Comparison of ENCODE assay signal across 26 cellular contexts in genomic region chr4:7166981-7167700, GRCh38. TPM values are rescaled to one million over a fixed set of nuclear protein-coding genes. Genes with fewer than 3 reads are reported as not detected.
DNase-seq lines count a peak whose midpoint lies in the region; ATAC-seq and TF ChIP-seq lines count a peak whose summit lies in the region.
"Had no signal": no experiment of that assay in that cellular context is flagged by ENCODE, and none has a peak within 500 bp of the region (broad histone marks: within the 10 kb centered on the region; RNA-seq: fewer than 3 reads in every experiment).

No MANE protein-coding gene starts in this region.

- CTCF ChIA-PET in A673 (lab: Charles Lee): no interaction called here

- H3K9me3 ChIP-seq in osteoblast (ENCODE audit: low read depth, low read length) (no peaks in the 10 kb centered on the region), BE2C (no peaks in the 10 kb centered on the region), A673 (ENCODE audit: low read depth, low read length, poor library complexity, severe bottlenecking) (no peaks in the 10 kb centered on the region)
- H3K9me3 ChIP-seq: adrenal gland, upper lobe of left lung had no signal

- no peak overlapping the region for H2AFZ ChIP-seq in osteoblast (ENCODE audit: low read length)
- H2AFZ ChIP-seq: GM23248 had no signal

- peaks cover 18% of the 10 kb centered on the region for H3K27me3 Mint-ChIP-seq in activated naive CD8-positive, alpha-beta T cell treated with anti-CD3 and anti-CD28 coated beads, Interleukin-2, amount 10 ng/mL, durations not matched to agents 7 days and 5 days
- H3K27me3 Mint-ChIP-seq in activated naive CD8-positive, alpha-beta T cell treated with anti-CD3 and anti-CD28 coated beads for 36 hours: no peaks in the 10 kb centered on the region

- TF ChIP-seq CTCF in osteoblast (IDR thresholded peaks at IDR 0.05; ENCODE audit: extremely low read depth, low read depth, low read length) (no peak), BE2C (IDR thresholded peaks at IDR 0.05; ENCODE audit: low read depth, low read length) (no peak), A673 (conservative IDR thresholded peaks at IDR 0.05; ENCODE audit: low read depth, low read length) (no peak)

- peak; percentile 21 for DNase-seq in activated naive CD8-positive, alpha-beta T cell treated with anti-CD3 and anti-CD28 coated beads, Interleukin-2, amount 10 ng/mL, durations not matched to agents 7 days and 5 days
- DNase-seq in activated naive CD8-positive, alpha-beta T cell treated with anti-CD3 and anti-CD28 coated beads for 36 hours: no peak
- peak; percentile 54 for DNase-seq in islet precursor cell
- DNase-seq in osteoblast (ENCODE audit: insufficient read length, low spot score, missing footprints): peak; percentile 17
- DNase-seq in DMS79 treated with DMSO at 0.1 percent for 48 hours (lab: John Stamatoyannopoulos, UW): no peak
- no peak for DNase-seq in BE2C
- DNase-seq in A673 (ENCODE audit: low spot score): no peak
- DNase-seq: activated CD4-positive, alpha-beta T cell treated with anti-CD3 and anti-CD28 coated beads for 1 hour; activated gamma-delta T cell; DMS 273 treated with DMSO at 0.1 percent for 48 hours; GM23248; hippocampal formation; naive thymus-derived CD8-positive, alpha-beta T cell; NCI-H1417 treated with DMSO at 0.1 percent for 48 hours; NCI-H2107; NCI-H510A; stimulated activated CD4-positive, alpha-beta T cell treated with anti-CD3 and anti-CD28 coated beads, Interleukin-4, amount 100 ng/mL, for 4 hours; stimulated activated naive CD8-positive, alpha-beta T cell treated with anti-CD3 and anti-CD28 coated beads, Interleukin-15, amount 100 ng/mL, for 72 hours; T1000; upper lobe of left lung had no signal

- no peak overlapping the region for H3K27ac Mint-ChIP-seq in activated naive CD8-positive, alpha-beta T cell treated with anti-CD3 and anti-CD28 coated beads, Interleukin-2, amount 10 ng/mL, durations not matched to agents 7 days and 5 days
- H3K27ac Mint-ChIP-seq in activated naive CD8-positive, alpha-beta T cell treated with anti-CD3 and anti-CD28 coated beads for 36 hours: no peak overlapping the region
- H3K27ac Mint-ChIP-seq: dendritic cell treated with granulocyte-macrophage colony-stimulating factor and Interleukin-4, amounts not matched to agents 40 ng/mL and 50 ng/mL, for 4 days; memory B cell; naive thymus-derived CD8-positive, alpha-beta T cell; stimulated activated naive CD8-positive, alpha-beta T cell treated with anti-CD3 and anti-CD28 coated beads, Interleukin-15, amount 100 ng/mL, for 72 hours had no signal

- no peak overlapping the region for H3K4me3 Mint-ChIP-seq in activated naive CD8-positive, alpha-beta T cell treated with anti-CD3 and anti-CD28 coated beads, Interleukin-2, amount 10 ng/mL, durations not matched to agents 7 days and 5 days
- no peak overlapping the region for H3K4me3 Mint-ChIP-seq in activated naive CD8-positive, alpha-beta T cell treated with anti-CD3 and anti-CD28 coated beads for 36 hours
- H3K4me3 Mint-ChIP-seq: dendritic cell treated with granulocyte-macrophage colony-stimulating factor and Interleukin-4, amounts not matched to agents 40 ng/mL and 50 ng/mL, for 4 days; memory B cell; naive thymus-derived CD8-positive, alpha-beta T cell; stimulated activated naive CD8-positive, alpha-beta T cell treated with anti-CD3 and anti-CD28 coated beads, Interleukin-15, amount 100 ng/mL, for 72 hours had no signal

- H3K36me3 ChIP-seq in osteoblast (ENCODE audit: insufficient read depth, low read length): no peaks in the 10 kb centered on the region
- H3K36me3 ChIP-seq in BE2C: no peaks in the 10 kb centered on the region
- no peaks in the 10 kb centered on the region for H3K36me3 ChIP-seq in A673 (ENCODE audit: insufficient read depth, low read length, poor library complexity, severe bottlenecking)
- H3K36me3 ChIP-seq: adrenal gland, upper lobe of left lung had no signal

- H3K9me3 Mint-ChIP-seq in activated naive CD8-positive, alpha-beta T cell treated with anti-CD3 and anti-CD28 coated beads, Interleukin-2, amount 10 ng/mL, durations not matched to agents 7 days and 5 days: no peaks in the 10 kb centered on the region
- no peaks in the 10 kb centered on the region for H3K9me3 Mint-ChIP-seq in activated naive CD8-positive, alpha-beta T cell treated with anti-CD3 and anti-CD28 coated beads for 36 hours
- H3K9me3 Mint-ChIP-seq: dendritic cell treated with granulocyte-macrophage colony-stimulating factor and Interleukin-4, amounts not matched to agents 40 ng/mL and 50 ng/mL, for 4 days; memory B cell; naive thymus-derived CD8-positive, alpha-beta T cell; stimulated activated naive CD8-positive, alpha-beta T cell treated with anti-CD3 and anti-CD28 coated beads, Interleukin-15, amount 100 ng/mL, for 72 hours had no signal

- POLR2A ChIA-PET in activated naive CD8-positive, alpha-beta T cell treated with anti-CD3 and anti-CD28 coated beads, Interleukin-2, amount 10 ng/mL, durations not matched to agents 7 days and 5 days (lab: Charles Lee): interaction anchor here (0.6 kb wide), 1 partner anchor 526 kb away, joined by 4 read pairs; the partner anchor contains the start of gene MRFAP1
- POLR2A ChIA-PET in A673 (lab: Charles Lee; ENCODE audit: low non-redundant PET): no interaction called here

- no peak overlapping the region for H3K27ac ChIP-seq in osteoblast (ENCODE audit: low read depth, low read length)
- no peak overlapping the region for H3K27ac ChIP-seq in A673 (ENCODE audit: low read depth, low read length, poor library complexity, severe bottlenecking)
- H3K27ac ChIP-seq: adrenal gland, GM23248, upper lobe of left lung had no signal

- no TSS peak for BruUV-seq in A673 (replicated peaks; lab: Mats Ljungman, UMichigan)

- H3K4me1 ChIP-seq in osteoblast (ENCODE audit: insufficient read depth, low read length) (peaks cover 3% of the 10 kb centered on the region), BE2C (no peaks in the 10 kb centered on the region), A673 (ENCODE audit: insufficient read depth, low read length, poor library complexity, severe bottlenecking) (no peaks in the 10 kb centered on the region)
- H3K4me1 ChIP-seq: adrenal gland, upper lobe of left lung had no signal

- peaks cover 3% of the 10 kb centered on the region for H3K36me3 Mint-ChIP-seq in activated naive CD8-positive, alpha-beta T cell treated with anti-CD3 and anti-CD28 coated beads, Interleukin-2, amount 10 ng/mL, durations not matched to agents 7 days and 5 days
- no peaks in the 10 kb centered on the region for H3K36me3 Mint-ChIP-seq in activated naive CD8-positive, alpha-beta T cell treated with anti-CD3 and anti-CD28 coated beads for 36 hours
- H3K36me3 Mint-ChIP-seq: memory B cell; naive thymus-derived CD8-positive, alpha-beta T cell had no signal

- H3K27me3 ChIP-seq in osteoblast (ENCODE audit: insufficient read depth, low read length) (peaks cover 6% of the 10 kb centered on the region), BE2C (no peaks in the 10 kb centered on the region), A673 (replicated peaks; ENCODE audit: insufficient read depth, low read depth, low read length, poor library complexity) (peaks cover 2% of the 10 kb centered on the region)
- H3K27me3 ChIP-seq: adrenal gland, upper lobe of left lung had no signal

- H4K20me1 ChIP-seq in osteoblast (ENCODE audit: insufficient read depth, low read length): no peaks in the 10 kb centered on the region

- ATAC-seq in activated naive CD8-positive, alpha-beta T cell treated with anti-CD3 and anti-CD28 coated beads, Interleukin-2, amount 10 ng/mL, durations not matched to agents 7 days and 5 days (ENCODE audit: low read depth): no peak
- ATAC-seq in GM19395 (IDR thresholded peaks at IDR 0.05; ENCODE audit: unreplicated experiment): no peak
- ATAC-seq: naive thymus-derived CD8-positive, alpha-beta T cell; stimulated activated naive CD8-positive, alpha-beta T cell treated with anti-CD3 and anti-CD28 coated beads, Interleukin-15, amount 100 ng/mL, for 72 hours had no signal

- H3K4me2 ChIP-seq in osteoblast (ENCODE audit: insufficient read depth, low read length): no peak overlapping the region
- H3K4me2 ChIP-seq: smooth muscle cell had no signal

- intact Hi-C loops in A673 (cut with micrococcal nuclease; ENCODE audit: unreplicated experiment): no loop called here

- no peak overlapping the region for H3K4me3 ChIP-seq in osteoblast (ENCODE audit: insufficient read depth, low read length)
- no peak overlapping the region for H3K4me3 ChIP-seq in BE2C (ENCODE audit: low read depth, low read length)
- no peak overlapping the region for H3K4me3 ChIP-seq in A673 (ENCODE audit: low read depth, low read length, poor library complexity, severe bottlenecking)
- H3K4me3 ChIP-seq: adrenal gland, GM23248, smooth muscle cell, upper lobe of left lung had no signal

- H3K4me1 Mint-ChIP-seq in activated naive CD8-positive, alpha-beta T cell treated with anti-CD3 and anti-CD28 coated beads, Interleukin-2, amount 10 ng/mL, durations not matched to agents 7 days and 5 days: peaks cover 17% of the 10 kb centered on the region
- H3K4me1 Mint-ChIP-seq in activated naive CD8-positive, alpha-beta T cell treated with anti-CD3 and anti-CD28 coated beads for 36 hours: no peaks in the 10 kb centered on the region

- no peaks in the 10 kb centered on the region for H3K79me2 ChIP-seq in osteoblast (ENCODE audit: insufficient read depth, low read length)

RNA-seq across cellular contexts. Expression of gene SORCS2, which starts 25.2 kb away (rescaled TPM):
- not detected for total RNA-seq in activated naive CD8-positive, alpha-beta T cell treated with anti-CD3 and anti-CD28 coated beads, Interleukin-2, amount 10 ng/mL, durations not matched to agents 7 days and 5 days
- total RNA-seq in activated naive CD8-positive, alpha-beta T cell treated with anti-CD3 and anti-CD28 coated beads for 36 hours: not detected
- total RNA-seq in osteoblast (9.0 and 11.5 TPM in 2 replicates), A673 (2021) (0.04 and 0.06 TPM in 2 replicates)
- polyA plus RNA-seq in BE2C (2012; ENCODE audit: insufficient read depth, insufficient read length, low read depth): 0.09 TPM
- total RNA-seq: MCF 10A; naive thymus-derived CD8-positive, alpha-beta T cell had no signal
- polyA plus RNA-seq: naive thymus-derived CD8-positive, alpha-beta T cell had no signal

Comparison
In these comparisons a context has a peak if more than half of its experiments do, and no peak if none do; other contexts are left out.
1. DNase-seq: peak in activated naive CD8-positive, alpha-beta T cell treated with anti-CD3 and anti-CD28 coated beads, Interleukin-2, amount 10 ng/mL, durations not matched to agents 7 days and 5 days (single experiment), islet precursor cell (single experiment) and osteoblast (single experiment); none in activated naive CD8-positive, alpha-beta T cell treated with anti-CD3 and anti-CD28 coated beads for 36 hours (single experiment), DMS79 treated with DMSO at 0.1 percent for 48 hours (single experiment), BE2C (single experiment) and A673 (single experiment).